ENCODE assay signal across 8 cellular contexts in the genomic region with DNA sequence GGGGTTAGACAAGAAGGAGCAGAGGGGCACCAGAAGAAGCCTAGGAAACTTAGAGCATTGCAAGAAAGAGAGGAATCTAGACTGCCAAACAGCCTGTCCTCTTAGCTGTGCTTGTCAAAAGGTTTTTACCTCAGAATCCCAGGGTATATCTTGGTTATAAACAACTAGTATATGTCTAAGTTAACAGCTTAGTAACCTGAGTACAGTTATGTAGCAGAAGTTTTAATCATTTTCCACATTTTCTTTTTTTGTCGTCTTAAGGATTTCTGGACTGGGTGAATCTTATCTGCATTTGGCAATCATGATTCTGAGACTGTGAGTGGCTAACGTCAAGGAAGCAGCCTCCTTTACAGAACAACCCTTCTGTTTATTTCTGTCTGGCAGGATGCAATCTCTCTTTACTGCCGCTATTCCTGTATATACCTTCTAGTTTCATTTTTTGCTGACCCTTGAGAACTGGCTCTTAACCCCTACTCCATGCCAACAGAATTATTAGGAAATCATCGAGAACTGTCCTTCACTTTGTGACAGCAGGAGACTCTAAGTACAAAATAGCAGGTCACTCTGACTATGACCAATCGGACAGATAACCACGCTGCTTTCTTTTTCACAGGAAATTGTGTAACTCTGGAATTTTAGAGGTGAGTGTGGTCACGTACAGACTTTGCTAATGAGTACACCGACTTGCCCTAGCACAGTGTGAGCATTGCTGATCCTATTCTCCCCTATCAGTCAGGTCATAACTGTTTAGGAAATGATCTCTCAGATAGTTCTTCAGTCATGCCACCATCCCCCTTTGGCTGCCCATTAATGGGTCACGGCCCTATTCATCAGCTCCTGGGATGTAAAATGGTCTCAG. TPM values are rescaled to one million over a fixed set of nuclear protein-coding genes. Genes with fewer than 3 reads are reported as not detected.
DNase-seq lines count a peak whose midpoint lies in the region; ATAC-seq and TF ChIP-seq lines count a peak whose summit lies in the region.

No MANE protein-coding gene starts in this region.

- peak overlapping the region; percentile 26 to 98 for H3K9ac ChIP-seq in liver (ENCODE audit: low read depth in 1 of 2, low read length in 2 of 2)

- H3K4me1 ChIP-seq in Panc1 (ENCODE audit: control insufficient read depth, insufficient read depth, low read length) (peaks cover 43% of the 10 kb centered on the region), liver (ENCODE audit: control insufficient read depth in 4 of 4, insufficient read depth in 4 of 4, low read length in 3 of 4) (peaks cover 2 to 21% (median 7%) of the 10 kb centered on the region in 4 donors), suprapubic skin (peaks cover 8% of the 10 kb centered on the region)

- no TSS peak for BruUV-seq in Panc1 (replicated peaks; lab: Mats Ljungman, UMichigan)

- peak; percentile 84 for DNase-seq in ACHN
- DNase-seq in Panc1 (ENCODE audit: low read depth, low spot score): peak; percentile 87
- DNase-seq in T47D (ENCODE audit: low read depth in 1 of 2, low spot score in 1 of 2): peak; percentile 28 to 30
- DNase-seq in suprapubic skin (ENCODE audit: low spot score in 2 of 2): no peak
- DNase-seq in HEK293T (ENCODE audit: extremely low spot score): no peak

- no peak for TF ChIP-seq POLR2A in suprapubic skin (IDR thresholded peaks at IDR 0.05)

- peak; percentile 96 for ATAC-seq in GM18517 (IDR thresholded peaks at IDR 0.05; ENCODE audit: unreplicated experiment)
- ATAC-seq in HG03025 (IDR thresholded peaks at IDR 0.05; ENCODE audit: low FRiP score, unreplicated experiment): peak; percentile 97
- peak; percentile 83 for ATAC-seq in Panc1

- H3K4me3 ChIP-seq in Panc1 (ENCODE audit: low read depth in 2 of 2, low read length in 2 of 2): peak overlapping the region; percentile 27 to 40
- peak overlapping the region; percentile 48 to 58 (median 49) for H3K4me3 ChIP-seq in liver (ENCODE audit: low read depth in 1 of 3, low read length in 3 of 3)
- H3K4me3 ChIP-seq in suprapubic skin: peak overlapping the region; percentile 39

- in situ Hi-C loops in ACHN (cut with HindIII; ENCODE audit: low pct_ligation_motif_present, low pct_unique_long_range_greater_than_20kb, low sequenced_read_pairs): no loop called here
- in situ Hi-C loops in Panc1 (cut with HindIII; ENCODE audit: low pct_unique_long_range_greater_than_20kb, low sequenced_read_pairs): no loop called here
- in situ Hi-C loops in T47D (cut with HindIII; ENCODE audit: low pct_unique_long_range_greater_than_20kb, low sequenced_read_pairs): no loop called here

- CTCF ChIA-PET in Panc1 (lab: Charles Lee) (no interaction called here), HEK293T (lab: Yijun Ruan, JAX) (no interaction called here)

- no peak for TF ChIP-seq EP300 in suprapubic skin (IDR thresholded peaks at IDR 0.05)

- H3K27ac ChIP-seq in Panc1 (ENCODE audit: low read length) (peak overlapping the region; percentile 92), liver (ENCODE audit: low read depth in 1 of 2, low read length in 2 of 2) (peak overlapping the region; percentile 87 to 88), suprapubic skin (peak overlapping the region; percentile 67)

- WGBS in liver: 1% methylated on average over 9 of the region's 9 CpGs
- 21% methylated on average over 9 of the region's 9 CpGs for WGBS in suprapubic skin

- H3K36me3 ChIP-seq in Panc1 (ENCODE audit: control insufficient read depth, insufficient read depth, low read length): no peaks in the 10 kb centered on the region
- H3K36me3 ChIP-seq in liver (ENCODE audit: control insufficient read depth in 4 of 4, insufficient read depth in 3 of 4, low read depth in 1 of 4, low read length in 3 of 4): no peaks in the 10 kb centered on the region
- no peaks in the 10 kb centered on the region for H3K36me3 ChIP-seq in suprapubic skin

- H3K27me3 ChIP-seq in Panc1 (ENCODE audit: control insufficient read depth, insufficient read depth, low read length): no peaks in the 10 kb centered on the region
- H3K27me3 ChIP-seq in liver (ENCODE audit: control insufficient read depth in 4 of 4, insufficient read depth in 4 of 4, low read length in 3 of 4): no peaks in the 10 kb centered on the region
- no peaks in the 10 kb centered on the region for H3K27me3 ChIP-seq in suprapubic skin

- POLR2A ChIA-PET in Panc1 (lab: Charles Lee): interaction anchor here (0.7 to 0.8 kb wide), 2 partner anchors 21 to 1808 kb away, joined by 3 to 4 read pairs; no protein-coding TSS in a partner anchor
- POLR2A ChIA-PET in HEK293T (lab: Yijun Ruan, JAX): no interaction called here

- peak; percentile 45 to 62 for TF ChIP-seq RAD21 in liver (IDR thresholded peaks at IDR 0.05)

- intact Hi-C loops in Panc1 (cut with micrococcal nuclease; ENCODE audit: unreplicated experiment): no loop called here

- TF ChIP-seq CTCF in Panc1 (IDR thresholded peaks at IDR 0.05): no peak
- no peak for TF ChIP-seq CTCF in liver (IDR thresholded peaks at IDR 0.05; ENCODE audit: low read depth, low read length, missing input control)
- TF ChIP-seq CTCF in suprapubic skin (IDR thresholded peaks at IDR 0.05): no peak

- H3K9me3 ChIP-seq in Panc1 (ENCODE audit: control insufficient read depth, insufficient read depth, low read depth, low read length): no peaks in the 10 kb centered on the region
- H3K9me3 ChIP-seq in liver (ENCODE audit: control insufficient read depth in 4 of 4, low read length in 3 of 4): no peaks in the 10 kb centered on the region
- H3K9me3 ChIP-seq in suprapubic skin: no peaks in the 10 kb centered on the region

TF ChIP-seq in liver, 16 proteins besides CTCF, POLR2A, EP300 and RAD21 (continues in another document):
- TF ChIP-seq, protein P1, sequence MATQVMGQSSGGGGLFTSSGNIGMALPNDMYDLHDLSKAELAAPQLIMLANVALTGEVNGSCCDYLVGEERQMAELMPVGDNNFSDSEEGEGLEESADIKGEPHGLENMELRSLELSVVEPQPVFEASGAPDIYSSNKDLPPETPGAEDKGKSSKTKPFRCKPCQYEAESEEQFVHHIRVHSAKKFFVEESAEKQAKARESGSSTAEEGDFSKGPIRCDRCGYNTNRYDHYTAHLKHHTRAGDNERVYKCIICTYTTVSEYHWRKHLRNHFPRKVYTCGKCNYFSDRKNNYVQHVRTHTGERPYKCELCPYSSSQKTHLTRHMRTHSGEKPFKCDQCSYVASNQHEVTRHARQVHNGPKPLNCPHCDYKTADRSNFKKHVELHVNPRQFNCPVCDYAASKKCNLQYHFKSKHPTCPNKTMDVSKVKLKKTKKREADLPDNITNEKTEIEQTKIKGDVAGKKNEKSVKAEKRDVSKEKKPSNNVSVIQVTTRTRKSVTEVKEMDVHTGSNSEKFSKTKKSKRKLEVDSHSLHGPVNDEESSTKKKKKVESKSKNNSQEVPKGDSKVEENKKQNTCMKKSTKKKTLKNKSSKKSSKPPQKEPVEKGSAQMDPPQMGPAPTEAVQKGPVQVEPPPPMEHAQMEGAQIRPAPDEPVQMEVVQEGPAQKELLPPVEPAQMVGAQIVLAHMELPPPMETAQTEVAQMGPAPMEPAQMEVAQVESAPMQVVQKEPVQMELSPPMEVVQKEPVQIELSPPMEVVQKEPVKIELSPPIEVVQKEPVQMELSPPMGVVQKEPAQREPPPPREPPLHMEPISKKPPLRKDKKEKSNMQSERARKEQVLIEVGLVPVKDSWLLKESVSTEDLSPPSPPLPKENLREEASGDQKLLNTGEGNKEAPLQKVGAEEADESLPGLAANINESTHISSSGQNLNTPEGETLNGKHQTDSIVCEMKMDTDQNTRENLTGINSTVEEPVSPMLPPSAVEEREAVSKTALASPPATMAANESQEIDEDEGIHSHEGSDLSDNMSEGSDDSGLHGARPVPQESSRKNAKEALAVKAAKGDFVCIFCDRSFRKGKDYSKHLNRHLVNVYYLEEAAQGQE (IDR thresholded peaks at IDR 0.05): peak; percentile 82
- peak; percentile 91 for TF ChIP-seq MAX (IDR thresholded peaks at IDR 0.05)
- peak; percentile 72 for TF ChIP-seq FOXA1 (IDR thresholded peaks at IDR 0.05)
- peak; percentile 98 for TF ChIP-seq SP1 (IDR thresholded peaks at IDR 0.05)

TF ChIP-seq in HEK293T, 16 proteins besides CTCF, POLR2A, EP300 and RAD21:
- TF ChIP-seq, protein P2, sequence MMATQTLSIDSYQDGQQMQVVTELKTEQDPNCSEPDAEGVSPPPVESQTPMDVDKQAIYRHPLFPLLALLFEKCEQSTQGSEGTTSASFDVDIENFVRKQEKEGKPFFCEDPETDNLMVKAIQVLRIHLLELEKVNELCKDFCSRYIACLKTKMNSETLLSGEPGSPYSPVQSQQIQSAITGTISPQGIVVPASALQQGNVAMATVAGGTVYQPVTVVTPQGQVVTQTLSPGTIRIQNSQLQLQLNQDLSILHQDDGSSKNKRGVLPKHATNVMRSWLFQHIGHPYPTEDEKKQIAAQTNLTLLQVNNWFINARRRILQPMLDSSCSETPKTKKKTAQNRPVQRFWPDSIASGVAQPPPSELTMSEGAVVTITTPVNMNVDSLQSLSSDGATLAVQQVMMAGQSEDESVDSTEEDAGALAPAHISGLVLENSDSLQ (IDR thresholded peaks at IDR 0.05): no peak
- TF ChIP-seq NFRKB (IDR thresholded peaks at IDR 0.05): no peak
- TF ChIP-seq L3MBTL2 (conservative IDR thresholded peaks at IDR 0.05): no peak
- no peak for TF ChIP-seq SUZ12 (IDR thresholded peaks at IDR 0.05)

RNA-seq across cellular contexts. Expression of gene CP, which starts 3.3 kb away (rescaled TPM):
- 5.8 TPM for total RNA-seq in Panc1 (2021; ENCODE audit: unreplicated experiment)
- 15.2 TPM for polyA plus RNA-seq in Panc1 (2012; ENCODE audit: insufficient read length)
- total RNA-seq in liver: 1,000 to 10,000 TPM; 1,260 to 1,748 TPM
- polyA plus RNA-seq in liver: 1,000 to 10,000 TPM in 1 of 2 donors, 100 to 1,000 TPM in 1; 565 to 1,294 TPM
- total RNA-seq in suprapubic skin: 10 to 100 TPM in 1 of 4 donors, 1 to 10 TPM in 3; 1.7 to 10.2 (median 4.0) TPM

Comparison
In these comparisons a context has a peak if more than half of its experiments do, and no peak if none do; other contexts are left out.
1. DNase-seq: peak in ACHN (single experiment), Panc1 (single experiment) and T47D (2 of 2); none in suprapubic skin (0 of 2) and HEK293T (single experiment).
2. RNA of gene CP, which starts 3.3 kb away (total RNA-seq): 1,260 to 1,748 TPM in liver; 5.8 TPM in Panc1 (single experiment) and 1.7 to 10.2 TPM in suprapubic skin; every median in the first group is over 100 times any median in the second.
3. Peak in every context shown above with its lines, with median percentiles within 50 percentile points of each other: ATAC-seq, H3K27ac ChIP-seq and H3K4me3 ChIP-seq.